Comparison of ENCODE assay signal across 14 cellular contexts in the genomic region with DNA sequence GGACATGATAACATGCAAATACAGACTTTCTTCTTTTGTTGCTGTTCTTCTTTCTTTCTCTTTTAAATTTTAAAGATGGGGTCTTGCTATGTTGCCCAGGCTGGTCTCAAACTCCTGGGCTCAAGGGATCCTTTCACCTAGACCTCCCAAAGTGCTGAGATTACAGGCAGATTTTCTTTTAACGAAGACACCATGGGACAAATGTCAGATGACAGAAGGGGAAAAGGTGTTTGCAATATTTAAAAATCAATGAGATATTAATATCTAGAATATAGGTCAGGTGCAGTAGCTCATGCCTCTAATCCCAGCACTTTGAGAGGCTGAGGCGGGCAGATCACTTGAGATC. TPM values are rescaled to one million over a fixed set of nuclear protein-coding genes. Genes with fewer than 3 reads are reported as not detected.
"Had no signal": no experiment of that assay in that cellular context is flagged by ENCODE, and none has a peak within 500 bp of the region (broad histone marks: within the 10 kb centered on the region; RNA-seq: fewer than 3 reads in every experiment).

No MANE protein-coding gene starts in this region.

- H3K4me3 Mint-ChIP-seq: T-helper 17 cell had no signal

- H3K4me3 ChIP-seq: dorsolateral prefrontal cortex, gastroesophageal sphincter, heart right ventricle, pancreas, SJCRH30, spleen, vagina had no signal

- H3K4me1 ChIP-seq: pancreas, vagina had no signal

- FAIRE-seq: pancreas, TTC549 had no signal

- H3K9me3 ChIP-seq: gastroesophageal sphincter, heart right ventricle, pancreas, SJCRH30, spleen, vagina had no signal

- H3K27ac ChIP-seq: dorsolateral prefrontal cortex, gastroesophageal sphincter, heart right ventricle, pancreas, SJCRH30, spleen, vagina had no signal

- DNase-seq: activated CD8-positive, alpha-beta memory T cell treated with anti-CD3 and anti-CD28 coated beads, Interleukin-2, amount 50 U/mL, for 48 hours; activated effector memory CD4-positive, alpha-beta T cell treated with Interleukin-2 at 50 U/mL for 16 hours; dorsolateral prefrontal cortex; erythroblast; heart right ventricle; pancreas; spleen; T-helper 17 cell had no signal

- H3K36me3 ChIP-seq: gastroesophageal sphincter, heart right ventricle, pancreas, SJCRH30, spleen, vagina had no signal

- H3K27me3 ChIP-seq: pancreas, SJCRH30, vagina had no signal

- ATAC-seq: gastroesophageal sphincter, heart right ventricle, pancreas, sciatic nerve, T-helper 17 cell had no signal

RNA-seq across cellular contexts. Expression of a gene that starts 3.8 kb away (rescaled TPM):
- total RNA-seq: chondrocyte had no signal

RNA-seq across cellular contexts. Expression of a gene that starts 42.0 kb away (rescaled TPM):
- total RNA-seq: spleen, T-helper 17 cell, vagina had no signal
